ENCODE assay signal across 21 cellular contexts in the genomic region with DNA sequence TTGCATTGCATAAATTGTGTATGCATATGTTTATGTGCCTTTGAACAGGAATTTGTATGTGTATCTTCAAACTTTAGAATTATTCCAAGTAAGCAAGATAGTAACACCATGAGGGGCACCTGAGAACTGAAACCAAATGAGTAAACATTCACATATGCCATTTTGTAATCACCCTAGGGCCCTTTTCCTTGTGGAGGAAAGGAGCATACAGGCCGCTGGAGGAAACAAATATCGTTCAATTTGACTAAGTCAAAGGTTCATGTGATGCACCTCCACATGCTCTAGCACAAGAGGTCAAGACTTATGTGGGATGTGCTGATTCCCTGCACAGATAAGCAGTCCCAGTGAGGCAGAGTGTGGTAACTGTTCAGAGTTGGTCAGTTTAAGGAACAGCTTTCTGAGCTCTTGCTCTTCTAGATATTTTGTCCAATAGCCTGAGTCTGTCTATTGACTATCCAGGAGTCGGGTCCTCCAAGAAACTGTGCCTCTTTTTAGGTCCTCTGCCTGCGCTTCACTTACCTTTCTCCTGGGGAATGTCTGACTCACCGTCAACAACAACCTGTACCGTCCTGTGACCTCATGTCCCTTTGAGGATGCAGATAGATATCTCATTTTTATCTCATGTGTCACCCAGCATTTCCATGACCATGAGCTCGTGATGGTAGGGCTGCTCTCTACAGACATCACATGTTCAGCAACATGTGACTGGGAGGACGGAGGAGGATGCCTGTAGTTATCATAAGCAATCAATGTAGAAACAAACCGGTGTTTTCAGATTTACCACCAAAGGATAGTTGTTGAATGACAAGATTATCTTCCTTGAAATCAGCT.
DNase-seq lines count a peak whose midpoint lies in the region; ATAC-seq, FAIRE-seq and TF ChIP-seq lines count a peak whose summit lies in the region.
"Had no signal": no experiment of that assay in that cellular context is flagged by ENCODE, and none has a peak within 500 bp of the region (broad histone marks: within the 10 kb centered on the region; RNA-seq: fewer than 3 reads in every experiment).

No MANE protein-coding gene starts in this region.

- H3K4me2 ChIP-seq in HepG2 (ENCODE audit: low read depth, low read length), result no peak overlapping the region

- in situ Hi-C loops in HepG2 (cut with HindIII; ENCODE audit: extremely low pct_ligation_motif_present, low pct_unique_long_range_greater_than_20kb), result no loop called here

- H3K9ac ChIP-seq in colonic mucosa (ENCODE audit: low read depth in 2 of 2, low read length in 2 of 2) (no peak overlapping the region), HepG2 (ENCODE audit: insufficient read depth, low read depth, low read length) (no peak overlapping the region)

- H3K4me1 ChIP-seq in colonic mucosa (no peaks in the 10 kb centered on the region), HepG2 (ENCODE audit: insufficient read depth, low read length) (peaks cover 25% of the 10 kb centered on the region)

- ATAC-seq in HepG2, result peak; percentile 67
- ATAC-seq in HG02885 (IDR thresholded peaks at IDR 0.05; ENCODE audit: poor library complexity, unreplicated experiment), result no peak

- no peaks in the 10 kb centered on the region for H3K27me3 ChIP-seq in colonic mucosa
- no peaks in the 10 kb centered on the region; a peak in 1 of 5 replicates for H3K27me3 ChIP-seq in HepG2 (ENCODE audit: control insufficient read depth in 1 of 2, insufficient read depth in 2 of 2, low read length in 2 of 2)
- H3K27me3 ChIP-seq: ovary had no signal

- POLR2A ChIA-PET in HepG2 (lab: Yijun Ruan, JAX), result interaction anchor here (1.4 kb wide), 1 partner anchor 12 kb away, joined by 3 read pairs; a partner anchor contains a TSS

- DNase-seq in A172 (ENCODE audit: low spot score) (peak; percentile 53), HT1080 (ENCODE audit: low read depth) (peak; percentile 69), colonic mucosa (peak; percentile 49), HepG2 (ENCODE audit: low spot score) (peak; percentile 74), NCI-H187 (lab: John Stamatoyannopoulos, UW) (no peak), NCI-H446 treated with DMSO at 0.1 percent for 48 hours (lab: John Stamatoyannopoulos, UW) (no peak)
- no peak for DNase-seq in stimulated activated naive CD4-positive, alpha-beta T cell treated with Interleukin-2 at 50 U/mL for 16 hours (lab: John Stamatoyannopoulos, UW)
- DNase-seq: amniotic stem cell, cerebellar nuclear complex, DND-41, H7, naive B cell, NCI-H1694, NCI-H345, ovary, Right ventricle myocardium superior had no signal

- H3K36me3 ChIP-seq in colonic mucosa (no peaks in the 10 kb centered on the region), HepG2 (replicated peaks in 1 of 2; ENCODE audit: control insufficient read depth in 1 of 2, insufficient read depth in 2 of 2, low read length in 2 of 2) (no peaks in the 10 kb centered on the region)
- H3K36me3 ChIP-seq: ovary had no signal

- no peak overlapping the region for H2AFZ ChIP-seq in HepG2 (ENCODE audit: low read length)

- H3K4me3 ChIP-seq in colonic mucosa (no peak overlapping the region), HepG2 (replicated peaks in 1 of 3; ENCODE audit: insufficient read depth in 1 of 3, low read depth in 2 of 3, low read length in 3 of 3) (no peak overlapping the region)
- H3K4me3 ChIP-seq: ovary, skin epidermis had no signal

- intact Hi-C loops in colonic mucosa (cut with DNase I) (loop anchor here (10.0 kb wide), 1 partner anchor 353 kb away; no protein-coding TSS in a partner anchor), HepG2 (cut with micrococcal nuclease; ENCODE audit: unreplicated experiment) (no loop called here)

- TF ChIP-seq POLR2A in HepG2 (IDR thresholded peaks at IDR 0.05; ENCODE audit: insufficient read depth in 1 of 2, low read depth in 2 of 2, low read length in 2 of 2), result no peak

- CTCF ChIA-PET in HepG2 (lab: Yijun Ruan, JAX; ENCODE audit: low intra/inter-chr PET ratio, low total read pairs), result no interaction called here

- peak in 1 of 2 experiments; percentile 40; a peak in 1 of 4 replicates for TF ChIP-seq EP300 in HepG2 (IDR thresholded peaks at IDR 0.05; ENCODE audit: low read depth in 2 of 2, low read length in 2 of 2)
- no peak for TF ChIP-seq EP300 in HepG2 (CRISPR knock-in tag; IDR thresholded peaks at IDR 0.05; ENCODE audit: borderline replicate concordance)

- H3K79me2 ChIP-seq in HepG2 (ENCODE audit: insufficient read depth, low read length), result no peaks in the 10 kb centered on the region

- no TSS peak for BruUV-seq in HepG2 (replicated peaks; lab: Mats Ljungman, UMichigan)

- TF ChIP-seq RAD21 in HepG2 (CRISPR knock-in tag; IDR thresholded peaks at IDR 0.05), result no peak

- H3K9me3 ChIP-seq in colonic mucosa, result no peaks in the 10 kb centered on the region
- H3K9me3 ChIP-seq in HepG2 (ENCODE audit: low read length), result no peaks in the 10 kb centered on the region
- H3K9me3 ChIP-seq: ovary had no signal

- 2% methylated on average over 9 of the region's 9 CpGs for WGBS in HepG2 (ENCODE audit: low lambda C conversion rate)

- H4K20me1 ChIP-seq in HepG2 (ENCODE audit: insufficient read depth, low read length), result no peaks in the 10 kb centered on the region

- H3K27ac ChIP-seq in colonic mucosa (no peak overlapping the region), HepG2 (ENCODE audit: extremely low read length, insufficient read depth, low read length) (no peak overlapping the region)
- H3K27ac ChIP-seq: C4-2B, ovary had no signal

- FAIRE-seq in HepG2 (lab: Jason Lieb, UNC), result no peak
- FAIRE-seq: A204.1, HTR-8/SVneo had no signal

- TF ChIP-seq CTCF in colonic mucosa (IDR thresholded peaks at IDR 0.05), result no peak
- no peak for TF ChIP-seq CTCF in HepG2 (CRISPR knock-in tag; IDR thresholded peaks at IDR 0.05)

TF ChIP-seq in HepG2, 621 proteins besides CTCF, POLR2A, EP300 and RAD21 (continues in another document):
- TF ChIP-seq, protein P1, sequence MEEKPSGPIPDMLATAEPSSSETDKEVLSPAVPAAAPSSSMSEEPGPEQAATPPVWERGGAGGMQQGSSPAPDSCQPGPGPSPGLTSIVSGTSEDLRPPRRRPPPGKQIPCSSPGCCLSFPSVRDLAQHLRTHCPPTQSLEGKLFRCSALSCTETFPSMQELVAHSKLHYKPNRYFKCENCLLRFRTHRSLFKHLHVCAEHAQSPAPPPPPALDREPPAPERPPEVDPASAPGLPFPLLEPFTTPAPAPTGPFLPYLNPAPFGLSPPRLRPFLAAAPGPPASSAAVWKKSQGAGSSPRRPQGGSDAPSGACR (CRISPR knock-in tag; IDR thresholded peaks at IDR 0.05), result no peak
- TF ChIP-seq ZNF546 (CRISPR knock-in tag; conservative IDR thresholded peaks at IDR 0.05) (no peak), MAF1 (CRISPR knock-in tag; IDR thresholded peaks at IDR 0.05; ENCODE audit: borderline replicate concordance) (no peak), FOXP1 (IDR thresholded peaks at IDR 0.05) (no peak), FOXP1 (CRISPR knock-in tag; IDR thresholded peaks at IDR 0.05) (no peak), YY1 (IDR thresholded peaks at IDR 0.05; ENCODE audit: insufficient read depth, insufficient replicate concordance, low read depth, low read length) (no peak), FOXK1 (CRISPR knock-in tag; IDR thresholded peaks at IDR 0.05; ENCODE audit: borderline replicate concordance, low read depth) (no peak), ZNF30 (CRISPR knock-in tag; IDR thresholded peaks at IDR 0.05) (no peak), ZFP90 (CRISPR knock-in tag; IDR thresholded peaks at IDR 0.05; ENCODE audit: borderline replicate concordance) (no peak), ZNF563 (CRISPR knock-in tag; IDR thresholded peaks at IDR 0.05) (no peak), TEAD2 (CRISPR knock-in tag; IDR thresholded peaks at IDR 0.05) (no peak), CREB1 (IDR thresholded peaks at IDR 0.05) (peak; percentile 44; the same call in 1 of the 2 replicates), CREB1 (CRISPR knock-in tag; IDR thresholded peaks at IDR 0.05) (no peak), RARA (CRISPR knock-in tag; IDR thresholded peaks at IDR 0.05) (peak; percentile 58), ZNF3 (CRISPR knock-in tag; IDR thresholded peaks at IDR 0.05) (no peak), ELF4 (CRISPR knock-in tag; IDR thresholded peaks at IDR 0.05; ENCODE audit: borderline replicate concordance) (no peak), ZBTB7B (CRISPR knock-in tag; IDR thresholded peaks at IDR 0.05) (no peak), ZMYM3 (CRISPR knock-in tag; IDR thresholded peaks at IDR 0.05) (no peak), ETV5 (CRISPR knock-in tag; IDR thresholded peaks at IDR 0.05; ENCODE audit: borderline replicate concordance) (no peak), NR2F6 (IDR thresholded peaks at IDR 0.05) (no peak), NR2F6 (CRISPR knock-in tag; IDR thresholded peaks at IDR 0.05) (no peak), ZNF282 (IDR thresholded peaks at IDR 0.05; ENCODE audit: partially characterized antibody) (no peak)
- TF ChIP-seq, protein P2, sequence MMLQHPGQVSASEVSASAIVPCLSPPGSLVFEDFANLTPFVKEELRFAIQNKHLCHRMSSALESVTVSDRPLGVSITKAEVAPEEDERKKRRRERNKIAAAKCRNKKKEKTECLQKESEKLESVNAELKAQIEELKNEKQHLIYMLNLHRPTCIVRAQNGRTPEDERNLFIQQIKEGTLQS (CRISPR knock-in tag; IDR thresholded peaks at IDR 0.05), result peak; percentile 66; the same call in 1 of the 2 replicates
- TF ChIP-seq, protein P3, sequence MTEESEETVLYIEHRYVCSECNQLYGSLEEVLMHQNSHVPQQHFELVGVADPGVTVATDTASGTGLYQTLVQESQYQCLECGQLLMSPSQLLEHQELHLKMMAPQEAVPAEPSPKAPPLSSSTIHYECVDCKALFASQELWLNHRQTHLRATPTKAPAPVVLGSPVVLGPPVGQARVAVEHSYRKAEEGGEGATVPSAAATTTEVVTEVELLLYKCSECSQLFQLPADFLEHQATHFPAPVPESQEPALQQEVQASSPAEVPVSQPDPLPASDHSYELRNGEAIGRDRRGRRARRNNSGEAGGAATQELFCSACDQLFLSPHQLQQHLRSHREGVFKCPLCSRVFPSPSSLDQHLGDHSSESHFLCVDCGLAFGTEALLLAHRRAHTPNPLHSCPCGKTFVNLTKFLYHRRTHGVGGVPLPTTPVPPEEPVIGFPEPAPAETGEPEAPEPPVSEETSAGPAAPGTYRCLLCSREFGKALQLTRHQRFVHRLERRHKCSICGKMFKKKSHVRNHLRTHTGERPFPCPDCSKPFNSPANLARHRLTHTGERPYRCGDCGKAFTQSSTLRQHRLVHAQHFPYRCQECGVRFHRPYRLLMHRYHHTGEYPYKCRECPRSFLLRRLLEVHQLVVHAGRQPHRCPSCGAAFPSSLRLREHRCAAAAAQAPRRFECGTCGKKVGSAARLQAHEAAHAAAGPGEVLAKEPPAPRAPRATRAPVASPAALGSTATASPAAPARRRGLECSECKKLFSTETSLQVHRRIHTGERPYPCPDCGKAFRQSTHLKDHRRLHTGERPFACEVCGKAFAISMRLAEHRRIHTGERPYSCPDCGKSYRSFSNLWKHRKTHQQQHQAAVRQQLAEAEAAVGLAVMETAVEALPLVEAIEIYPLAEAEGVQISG (CRISPR knock-in tag; IDR thresholded peaks at IDR 0.05), result no peak

Comparison
In these comparisons a context has a peak if more than half of its experiments do, and no peak if none do; other contexts are left out.
1. DNase-seq: peak in A172 (single experiment), HT1080 (single experiment), colonic mucosa (single experiment) and HepG2 (single experiment); none in stimulated activated naive CD4-positive, alpha-beta T cell treated with Interleukin-2 at 50 U/mL for 16 hours (single experiment), NCI-H187 (0 of 2) and NCI-H446 treated with DMSO at 0.1 percent for 48 hours (single experiment).